Comparison of ENCODE assay signal across 20 cellular contexts in the genomic region with DNA sequence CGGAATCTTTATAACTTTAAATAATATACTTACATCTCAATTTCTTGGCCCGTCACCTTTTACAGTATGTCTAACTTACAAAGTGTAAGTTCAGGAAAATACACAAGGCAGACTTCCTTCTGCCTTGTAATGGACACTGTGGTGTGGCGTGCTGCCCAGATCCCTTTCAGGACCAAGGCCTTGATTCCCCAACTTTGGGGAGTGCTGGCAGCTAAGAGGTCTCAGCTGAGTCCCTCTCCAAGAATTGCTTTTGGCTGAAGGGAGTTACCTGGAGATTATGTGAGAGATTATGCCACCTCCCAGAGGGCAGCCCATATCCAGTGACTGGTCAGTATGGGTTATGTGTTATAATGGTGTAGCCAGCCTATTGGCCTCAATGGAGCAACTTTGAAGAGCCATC. TPM values are rescaled to one million over a fixed set of nuclear protein-coding genes. Genes with fewer than 3 reads are reported as not detected.
DNase-seq lines count a peak whose midpoint lies in the region; ATAC-seq and TF ChIP-seq lines count a peak whose summit lies in the region.
"Had no signal": no experiment of that assay in that cellular context is flagged by ENCODE, and none has a peak within 500 bp of the region (broad histone marks: within the 10 kb centered on the region; RNA-seq: fewer than 3 reads in every experiment).

No MANE protein-coding gene starts in this region.

- peaks cover 7% of the 10 kb centered on the region for H3K9me3 Mint-ChIP-seq in activated CD8-positive, alpha-beta T cell treated with anti-CD3 and anti-CD28 coated beads, Interleukin-2, amount 10 ng/mL, durations not matched to agents 7 days and 5 days (ENCODE audit: insufficient read depth)
- no peaks in the 10 kb centered on the region for H3K9me3 Mint-ChIP-seq in activated CD8-positive, alpha-beta T cell treated with anti-CD3 and anti-CD28 coated beads for 36 hours
- H3K9me3 Mint-ChIP-seq: CD8-positive, alpha-beta T cell had no signal

- ATAC-seq in activated CD8-positive, alpha-beta T cell treated with anti-CD3 and anti-CD28 coated beads, Interleukin-2, amount 10 ng/mL, durations not matched to agents 7 days and 5 days, result no peak
- no peak for ATAC-seq in activated CD8-positive, alpha-beta T cell treated with anti-CD3 and anti-CD28 coated beads for 36 hours
- ATAC-seq in HG03159 (IDR thresholded peaks at IDR 0.05; ENCODE audit: unreplicated experiment), result no peak
- ATAC-seq: CD8-positive, alpha-beta T cell; HepG2 had no signal

- H3K27me3 ChIP-seq in OCI-LY3 (ENCODE audit: low read depth, low read length) (no peaks in the 10 kb centered on the region), parathyroid adenoma (ENCODE audit: control insufficient read depth, insufficient read depth, low read length) (no peaks in the 10 kb centered on the region)
- H3K27me3 ChIP-seq: BLaER1 treated with 17β-estradiol and CSF1 and Interleukin-3, amounts not matched to agents 10 nM and 100 nM had no signal

- no peak for TF ChIP-seq CTCF in activated CD8-positive, alpha-beta T cell treated with anti-CD3 and anti-CD28 coated beads for 36 hours (IDR thresholded peaks at IDR 0.05)
- TF ChIP-seq CTCF in OCI-LY3 (IDR thresholded peaks at IDR 0.05; ENCODE audit: low read depth, low read length) (no peak), parathyroid adenoma (IDR thresholded peaks at IDR 0.05) (no peak), OCI-LY7 (conservative IDR thresholded peaks at IDR 0.05; ENCODE audit: low read length) (no peak)

- H3K79me2 ChIP-seq in OCI-LY3 (ENCODE audit: low read length) (peaks cover 17% of the 10 kb centered on the region), parathyroid adenoma (no peaks in the 10 kb centered on the region), OCI-LY7 (ENCODE audit: insufficient read depth, low read depth, low read length) (no peaks in the 10 kb centered on the region)

- H3K36me3 Mint-ChIP-seq in activated CD8-positive, alpha-beta T cell treated with anti-CD3 and anti-CD28 coated beads, Interleukin-2, amount 10 ng/mL, durations not matched to agents 7 days and 5 days (ENCODE audit: low read depth), result no peaks in the 10 kb centered on the region
- no peaks in the 10 kb centered on the region for H3K36me3 Mint-ChIP-seq in activated CD8-positive, alpha-beta T cell treated with anti-CD3 and anti-CD28 coated beads for 36 hours (ENCODE audit: low read depth)
- H3K36me3 Mint-ChIP-seq: CD8-positive, alpha-beta T cell; IgD-negative memory B cell had no signal

- H3K9me2 ChIP-seq in OCI-LY7 (ENCODE audit: insufficient read depth, low read length), result no peaks in the 10 kb centered on the region

- H3K4me1 Mint-ChIP-seq in activated CD8-positive, alpha-beta T cell treated with anti-CD3 and anti-CD28 coated beads, Interleukin-2, amount 10 ng/mL, durations not matched to agents 7 days and 5 days (ENCODE audit: low read depth), result peaks cover 32% of the 10 kb centered on the region
- H3K4me1 Mint-ChIP-seq in activated CD8-positive, alpha-beta T cell treated with anti-CD3 and anti-CD28 coated beads for 36 hours (ENCODE audit: low read depth), result peaks cover 26% of the 10 kb centered on the region

- H4K20me1 ChIP-seq in OCI-LY3 (ENCODE audit: insufficient read depth, low read length) (no peaks in the 10 kb centered on the region), OCI-LY7 (ENCODE audit: insufficient read depth, low read length) (no peaks in the 10 kb centered on the region)
- H4K20me1 ChIP-seq: BLaER1 treated with 17β-estradiol and CSF1 and Interleukin-3, amounts not matched to agents 10 nM and 100 nM had no signal

- no peak overlapping the region for H3K27ac Mint-ChIP-seq in activated CD8-positive, alpha-beta T cell treated with anti-CD3 and anti-CD28 coated beads, Interleukin-2, amount 10 ng/mL, durations not matched to agents 7 days and 5 days
- H3K27ac Mint-ChIP-seq in activated CD8-positive, alpha-beta T cell treated with anti-CD3 and anti-CD28 coated beads for 36 hours, result no peak overlapping the region
- H3K27ac Mint-ChIP-seq: B cell; CD8-positive, alpha-beta T cell; IgD-negative memory B cell had no signal

- no TSS peak for BruUV-seq in OCI-LY7 (replicated peaks; lab: Mats Ljungman, UMichigan)

- CTCF ChIA-PET in activated CD8-positive, alpha-beta T cell treated with anti-CD3 and anti-CD28 coated beads, Interleukin-2, amount 10 ng/mL, durations not matched to agents 7 days and 5 days (lab: Charles Lee), result interaction anchor here (2.3 to 2.4 kb wide), 2 partner anchors 13 kb away, joined by 8 to 15 read pairs; no protein-coding TSS in a partner anchor
- CTCF ChIA-PET in activated CD8-positive, alpha-beta T cell treated with anti-CD3 and anti-CD28 coated beads for 36 hours (lab: Charles Lee), result no interaction called here
- CTCF ChIA-PET in OCI-LY7 (lab: Charles Lee; ENCODE audit: unreplicated experiment), result no interaction called here

- H3K9ac ChIP-seq in OCI-LY3 (ENCODE audit: low read length) (peak overlapping the region; percentile 12; the same call in 1 of the 2 replicates), parathyroid adenoma (no peak overlapping the region)
- H3K9ac ChIP-seq: BLaER1 treated with 17β-estradiol and CSF1 and Interleukin-3, amounts not matched to agents 10 nM and 100 nM; GM23248 had no signal

- intact Hi-C loops in activated CD8-positive, alpha-beta T cell treated with anti-CD3 and anti-CD28 coated beads for 36 hours (cut with micrococcal nuclease), result no loop called here
- intact Hi-C loops in OCI-LY7 (cut with micrococcal nuclease; ENCODE audit: unreplicated experiment), result no loop called here

- H3K36me3 ChIP-seq in OCI-LY3 (replicated peaks; ENCODE audit: low read depth, low read length), result peaks cover 12% of the 10 kb centered on the region
- no peaks in the 10 kb centered on the region for H3K36me3 ChIP-seq in parathyroid adenoma (ENCODE audit: control insufficient read depth, insufficient read depth, low read length)
- H3K36me3 ChIP-seq in OCI-LY7 (ENCODE audit: insufficient read depth, low read length), result no peaks in the 10 kb centered on the region
- H3K36me3 ChIP-seq: BLaER1 treated with 17β-estradiol and CSF1 and Interleukin-3, amounts not matched to agents 10 nM and 100 nM; HAP-1 had no signal

- H3K4me3 ChIP-seq in OCI-LY3 (ENCODE audit: low read length) (no peak overlapping the region), parathyroid adenoma (ENCODE audit: low read depth, low read length) (no peak overlapping the region), OCI-LY7 (ENCODE audit: low read depth, low read length, poor library complexity, severe bottlenecking) (no peak overlapping the region)
- H3K4me3 ChIP-seq: BLaER1 treated with 17β-estradiol and CSF1 and Interleukin-3, amounts not matched to agents 10 nM and 100 nM; GM23248; HAP-1 had no signal

- H3K27me3 Mint-ChIP-seq in activated CD8-positive, alpha-beta T cell treated with anti-CD3 and anti-CD28 coated beads, Interleukin-2, amount 10 ng/mL, durations not matched to agents 7 days and 5 days (ENCODE audit: low read depth), result no peaks in the 10 kb centered on the region
- no peaks in the 10 kb centered on the region for H3K27me3 Mint-ChIP-seq in activated CD8-positive, alpha-beta T cell treated with anti-CD3 and anti-CD28 coated beads for 36 hours
- H3K27me3 Mint-ChIP-seq: B cell had no signal

- H3K27ac ChIP-seq in OCI-LY3 (ENCODE audit: low read length) (peak overlapping the region; percentile 99), parathyroid adenoma (peak overlapping the region; percentile 82), OCI-LY7 (ENCODE audit: low read depth, low read length, poor library complexity, severe bottlenecking) (no peak overlapping the region)
- H3K27ac ChIP-seq: BLaER1 treated with 17β-estradiol and CSF1 and Interleukin-3, amounts not matched to agents 10 nM and 100 nM; GM23248 had no signal

- H3K4me2 ChIP-seq in OCI-LY3 (ENCODE audit: low read length) (no peak overlapping the region), parathyroid adenoma (ENCODE audit: low read length) (no peak overlapping the region), OCI-LY7 (ENCODE audit: low read length) (no peak overlapping the region)

- H3K9me3 ChIP-seq in OCI-LY3 (ENCODE audit: insufficient read depth, low read length), result 0 out of 2 replicates have a peak, but pooled peaks cover 9% of the 10 kb centered on the region
- H3K9me3 ChIP-seq in parathyroid adenoma (ENCODE audit: control insufficient read depth, low read length), result no peaks in the 10 kb centered on the region
- no peaks in the 10 kb centered on the region for H3K9me3 ChIP-seq in OCI-LY7 (ENCODE audit: low read length)
- H3K9me3 ChIP-seq: HAP-1 had no signal

- H2AFZ ChIP-seq in OCI-LY3 (ENCODE audit: low read depth, low read length) (0 out of 2 replicates have a peak overlapping the region, but pooled peaks have one; percentile 23), parathyroid adenoma (peak overlapping the region; percentile 57), OCI-LY7 (ENCODE audit: low read length) (no peak overlapping the region)
- H2AFZ ChIP-seq: GM23248 had no signal

- peak; percentile 18 for DNase-seq in activated CD8-positive, alpha-beta T cell treated with anti-CD3 and anti-CD28 coated beads, Interleukin-2, amount 10 ng/mL, durations not matched to agents 7 days and 5 days
- no peak for DNase-seq in activated CD8-positive, alpha-beta T cell treated with anti-CD3 and anti-CD28 coated beads for 36 hours
- peak; percentile 10 for DNase-seq in iris pigment epithelial cell (ENCODE audit: low read depth)
- DNase-seq in T-helper 1 cell, result no peak
- DNase-seq in OCI-LY7 (ENCODE audit: low spot score), result no peak
- DNase-seq: Calu3; CD8-positive, alpha-beta T cell; DMS79 treated with DMSO at 0.1 percent for 48 hours; GF-D8; GM23248 had no signal

- no peak overlapping the region for H3K4me3 Mint-ChIP-seq in activated CD8-positive, alpha-beta T cell treated with anti-CD3 and anti-CD28 coated beads, Interleukin-2, amount 10 ng/mL, durations not matched to agents 7 days and 5 days
- no peak overlapping the region for H3K4me3 Mint-ChIP-seq in activated CD8-positive, alpha-beta T cell treated with anti-CD3 and anti-CD28 coated beads for 36 hours
- H3K4me3 Mint-ChIP-seq: B cell; CD8-positive, alpha-beta T cell; IgD-negative memory B cell had no signal

- POLR2A ChIA-PET in activated CD8-positive, alpha-beta T cell treated with anti-CD3 and anti-CD28 coated beads, Interleukin-2, amount 10 ng/mL, durations not matched to agents 7 days and 5 days (lab: Charles Lee), result no interaction called here
- POLR2A ChIA-PET in activated CD8-positive, alpha-beta T cell treated with anti-CD3 and anti-CD28 coated beads for 36 hours (lab: Charles Lee), result interaction anchor here (1.1 kb wide), 1 partner anchor 13 kb away, joined by 4 read pairs; no protein-coding TSS in a partner anchor
- POLR2A ChIA-PET in OCI-LY7 (lab: Charles Lee), result interaction anchor here (0.7 kb wide), 1 partner anchor 132 kb away, joined by 3 read pairs; no protein-coding TSS in a partner anchor

- H3K4me1 ChIP-seq in OCI-LY3 (ENCODE audit: low read length), result peaks cover 63% of the 10 kb centered on the region
- H3K4me1 ChIP-seq in parathyroid adenoma, result peaks cover 33% of the 10 kb centered on the region
- H3K4me1 ChIP-seq in OCI-LY7 (ENCODE audit: insufficient read depth, low read length, poor library complexity, severe bottlenecking), result no peaks in the 10 kb centered on the region
- H3K4me1 ChIP-seq: HAP-1 had no signal

RNA-seq across cellular contexts. Expression of a gene that starts 21.2 kb away (rescaled TPM):
- 10 to 100 TPM; 41.3 to 41.6 TPM for total RNA-seq in activated CD8-positive, alpha-beta T cell treated with anti-CD3 and anti-CD28 coated beads, Interleukin-2, amount 10 ng/mL, durations not matched to agents 7 days and 5 days
- 10 to 100 TPM; 46.4 to 47.0 TPM for total RNA-seq in activated CD8-positive, alpha-beta T cell treated with anti-CD3 and anti-CD28 coated beads for 36 hours
- total RNA-seq in OCI-LY7 (2014; rRNA removed; shearing (Covaris generic)), result 0.98 and 5.3 TPM in 2 replicates
- total RNA-seq in OCI-LY7 (2022), result 1.1 and 1.5 TPM in 2 replicates
- total RNA-seq: A172, GM23248, H4 had no signal

Comparison
In these comparisons a context has a peak if more than half of its experiments do, and no peak if none do; other contexts are left out.
1. DNase-seq: peak in activated CD8-positive, alpha-beta T cell treated with anti-CD3 and anti-CD28 coated beads, Interleukin-2, amount 10 ng/mL, durations not matched to agents 7 days and 5 days (single experiment) and iris pigment epithelial cell (single experiment); none in activated CD8-positive, alpha-beta T cell treated with anti-CD3 and anti-CD28 coated beads for 36 hours (single experiment), T-helper 1 cell (0 of 5) and OCI-LY7 (single experiment).
2. RNA of a gene that starts 21.2 kb away (total RNA-seq): 46.4 to 47.0 TPM in activated CD8-positive, alpha-beta T cell treated with anti-CD3 and anti-CD28 coated beads for 36 hours and 41.3 to 41.6 TPM in activated CD8-positive, alpha-beta T cell treated with anti-CD3 and anti-CD28 coated beads, Interleukin-2, amount 10 ng/mL, durations not matched to agents 7 days and 5 days; 0.98 to 5.3 TPM in OCI-LY7; every median in the first group is over 4 times any median in the second.